Comparison of ENCODE assay signal across 21 cellular contexts in genomic region chr13:111232191-111232590, GRCh38.
DNase-seq lines count a peak whose midpoint lies in the region; ATAC-seq and TF ChIP-seq lines count a peak whose summit lies in the region.
"Had no signal": no experiment of that assay in that cellular context is flagged by ENCODE, and none has a peak within 500 bp of the region (broad histone marks: within the 10 kb centered on the region; RNA-seq: fewer than 3 reads in every experiment).

No MANE protein-coding gene starts in this region.

- no peaks in the 10 kb centered on the region for H3K4me1 ChIP-seq in GM23338 (ENCODE audit: insufficient read depth)
- H3K4me1 ChIP-seq: SJCRH30 had no signal

- no peak for ATAC-seq in effector memory CD8-positive, alpha-beta T cell (replicated peaks)
- ATAC-seq in GM23338 = no peak
- ATAC-seq: HCT116, Panc1, T-cell had no signal

- DNase-seq in NCI-H146 (lab: John Stamatoyannopoulos, UW) = peak; percentile 20
- no peak for DNase-seq in NCI-H146 treated with DMSO at 0.1 percent for 48 hours (lab: John Stamatoyannopoulos, UW; ENCODE audit: unreplicated experiment)
- DNase-seq in NCI-H1105 (lab: John Stamatoyannopoulos, UW) = peak; percentile 87
- peak; percentile 92 for DNase-seq in NCI-H748 (lab: John Stamatoyannopoulos, UW; ENCODE audit: unreplicated experiment)
- DNase-seq in islet precursor cell = peak; percentile 44
- no peak for DNase-seq in effector memory CD8-positive, alpha-beta T cell
- DNase-seq in RWPE1 (ENCODE audit: low spot score) = no peak
- DNase-seq in GM23338 (ENCODE audit: low spot score) = no peak
- DNase-seq: ACHN; CD4-positive, alpha-beta T cell; KBM-7; MM.1S; NCI-H1048; NCI-H1694; NCI-H524 treated with DMSO at 0.1 percent for 48 hours; SJCRH30; T-cell had no signal

- peak overlapping the region in 1 of 2 donors; percentile 53 for H3K27ac Mint-ChIP-seq in effector memory CD8-positive, alpha-beta T cell
- no peak overlapping the region for H3K27ac Mint-ChIP-seq in GM23338
- H3K27ac Mint-ChIP-seq: CD4-positive, alpha-beta T cell; T-cell had no signal

- H3K4me1 Mint-ChIP-seq in effector memory CD8-positive, alpha-beta T cell (ENCODE audit: low read depth in 2 of 2) = peaks cover 21 to 23% of the 10 kb centered on the region in 2 donors
- H3K4me1 Mint-ChIP-seq in GM23338 = peaks cover 33% of the 10 kb centered on the region

- peaks cover 29% of the 10 kb centered on the region for H4K20me1 ChIP-seq in GM23338 (replicated peaks; ENCODE audit: insufficient read depth)

- no peaks in the 10 kb centered on the region for H3F3A ChIP-seq in GM23338 (replicated peaks; ENCODE audit: low read depth)

- CTCF ChIA-PET in RWPE1 (lab: Yijun Ruan, JAX) = no interaction called here

- H3K27ac ChIP-seq in RWPE1 (no peak overlapping the region), GM23338 (ENCODE audit: low read depth) (no peak overlapping the region)
- H3K27ac ChIP-seq: 22Rv1, BLaER1, SJCRH30 had no signal

- no peak overlapping the region for H3K4me3 ChIP-seq in GM23338
- H3K4me3 ChIP-seq: BLaER1, SJCRH30 had no signal

- H3K79me2 ChIP-seq in GM23338 (replicated peaks; ENCODE audit: insufficient read depth) = peaks cover 73% of the 10 kb centered on the region

- no peak overlapping the region for H2AFZ ChIP-seq in GM23338

- H3K27me3 ChIP-seq in GM23338 (ENCODE audit: insufficient read depth) = no peaks in the 10 kb centered on the region
- H3K27me3 ChIP-seq: BLaER1, SJCRH30 had no signal

- H3K4me3 Mint-ChIP-seq in effector memory CD8-positive, alpha-beta T cell = no peak overlapping the region
- no peak overlapping the region for H3K4me3 Mint-ChIP-seq in GM23338
- H3K4me3 Mint-ChIP-seq: CD4-positive, alpha-beta T cell; T-cell had no signal

- no peak overlapping the region for H3K4me2 ChIP-seq in GM23338
- H3K4me2 ChIP-seq: BLaER1 had no signal

- H3K9me2 ChIP-seq in GM23338 (ENCODE audit: insufficient read depth) = no peaks in the 10 kb centered on the region

- H3K9me3 Mint-ChIP-seq in effector memory CD8-positive, alpha-beta T cell = no peaks in the 10 kb centered on the region
- no peaks in the 10 kb centered on the region for H3K9me3 Mint-ChIP-seq in GM23338
- H3K9me3 Mint-ChIP-seq: CD4-positive, alpha-beta T cell; T-cell had no signal

- POLR2A ChIA-PET in RWPE1 (lab: Yijun Ruan, JAX; ENCODE audit: low non-redundant PET) = no interaction called here

- H3K36me3 ChIP-seq in GM23338 (ENCODE audit: insufficient read depth) = peaks cover 5% of the 10 kb centered on the region; the same call in 1 of the 2 replicates

- TF ChIP-seq CTCF in RWPE1 (conservative IDR thresholded peaks at IDR 0.05; ENCODE audit: low read depth) (no peak), GM23338 (conservative IDR thresholded peaks at IDR 0.05; ENCODE audit: low read depth in 2 of 2) (no peak)

- peaks cover 15% of the 10 kb centered on the region for H3K36me3 Mint-ChIP-seq in effector memory CD8-positive, alpha-beta T cell (ENCODE audit: insufficient read depth)
- peaks cover 10% of the 10 kb centered on the region; the same call in 2 of the 3 replicates for H3K36me3 Mint-ChIP-seq in GM23338 (ENCODE audit: low read depth)

- H3K27me3 Mint-ChIP-seq in effector memory CD8-positive, alpha-beta T cell = no peaks in the 10 kb centered on the region
- H3K27me3 Mint-ChIP-seq in GM23338 (ENCODE audit: insufficient read depth, low read depth, poor library complexity) = peaks cover 2% of the 10 kb centered on the region
- H3K27me3 Mint-ChIP-seq: CD4-positive, alpha-beta T cell; T-cell had no signal

TF ChIP-seq in GM23338, 12 proteins besides CTCF, POLR2A, EP300 and RAD21:
- TF ChIP-seq ZNF331 (CRISPR knock-in tag; IDR thresholded peaks at IDR 0.05; ENCODE audit: low read depth) = no peak

Comparison
In these comparisons a context has a peak if more than half of its experiments do, and no peak if none do; other contexts are left out.
1. DNase-seq: peak in NCI-H146 (single experiment), NCI-H1105 (single experiment), NCI-H748 (single experiment) and islet precursor cell (single experiment); none in NCI-H146 treated with DMSO at 0.1 percent for 48 hours (single experiment), effector memory CD8-positive, alpha-beta T cell (0 of 3), RWPE1 (single experiment) and GM23338 (single experiment).